In the genomic region with DNA sequence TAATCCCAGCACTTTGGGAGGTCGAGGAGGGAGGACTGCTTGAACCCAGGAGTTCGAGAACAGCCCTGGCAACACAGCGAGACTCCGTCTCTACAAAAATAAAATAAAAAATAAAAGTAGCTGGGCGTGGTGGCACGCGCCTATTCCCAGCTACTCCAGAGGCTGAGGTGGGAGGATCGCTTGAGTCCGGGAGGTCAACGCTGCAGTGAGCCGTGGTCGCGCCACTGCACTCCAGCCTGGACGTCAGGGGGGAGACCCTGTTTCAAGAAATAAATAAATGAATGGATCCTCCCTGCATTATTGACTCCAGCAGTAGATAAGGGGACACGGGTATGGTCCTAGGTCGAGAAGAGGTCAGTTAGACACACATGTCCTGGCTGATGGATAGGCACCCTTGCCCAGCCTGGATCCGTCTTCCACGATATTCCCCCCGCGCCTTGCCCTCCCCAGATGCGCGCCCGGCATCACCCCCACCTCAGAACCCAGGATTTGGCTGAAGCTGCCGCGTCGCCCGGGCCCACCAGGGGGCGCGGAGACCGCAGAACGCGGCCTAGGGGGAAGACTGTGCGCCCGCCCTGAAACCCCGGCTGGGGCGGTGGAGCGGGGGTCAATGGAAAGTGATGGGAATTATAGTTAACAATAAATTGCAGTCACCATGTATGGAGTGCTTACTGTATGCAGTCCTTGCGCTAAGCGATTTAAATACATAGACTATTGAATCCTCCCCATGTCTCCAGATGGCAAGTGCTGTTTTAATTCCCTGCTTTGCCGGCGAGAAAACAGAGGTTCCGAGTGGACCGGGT, we compare ENCODE assay signal across 1 cellular context.
TF ChIP-seq lines count a peak whose summit lies in the region.

No MANE protein-coding gene starts in this region.

TF ChIP-seq in HepG2, 621 proteins besides CTCF, POLR2A, EP300 and RAD21 (continued from another document and continues in another):
- TF ChIP-seq ZNF234 (CRISPR knock-in tag; conservative IDR thresholded peaks at IDR 0.05) (no peak), CBFB (CRISPR knock-in tag; IDR thresholded peaks at IDR 0.05) (peak; percentile 90), ZBTB7A (CRISPR knock-in tag; IDR thresholded peaks at IDR 0.05) (no peak), FOXC1 (CRISPR knock-in tag; IDR thresholded peaks at IDR 0.05; ENCODE audit: borderline replicate concordance) (no peak), POGK (CRISPR knock-in tag; conservative IDR thresholded peaks at IDR 0.05) (no peak), BCL6 (CRISPR knock-in tag; IDR thresholded peaks at IDR 0.05) (0 out of 2 replicates have a peak, but pooled peaks have one; percentile 25), SUZ12 (IDR thresholded peaks at IDR 0.05; ENCODE audit: low read depth, low read length) (no peak), NR2C2 (CRISPR knock-in tag; IDR thresholded peaks at IDR 0.05; ENCODE audit: borderline replicate concordance) (0 out of 2 replicates have a peak, but pooled peaks have one; percentile 18), KMT2A (CRISPR knock-in tag; IDR thresholded peaks at IDR 0.05) (0 out of 2 replicates have a peak, but pooled peaks have one; percentile 27), ZFYVE20 (CRISPR knock-in tag; IDR thresholded peaks at IDR 0.05; ENCODE audit: borderline replicate concordance, low read depth) (no peak), ATF4 (CRISPR knock-in tag; IDR thresholded peaks at IDR 0.05) (no peak), MXI1 (IDR thresholded peaks at IDR 0.05; ENCODE audit: borderline replicate concordance, low read depth, low read length) (peak; percentile 43; the same call in 1 of the 3 replicates), ZNF616 (CRISPR knock-in tag; IDR thresholded peaks at IDR 0.05; ENCODE audit: low read depth) (no peak), E2F5 (CRISPR knock-in tag; conservative IDR thresholded peaks at IDR 0.05) (no peak), ZNF513 (CRISPR knock-in tag; conservative IDR thresholded peaks at IDR 0.05) (no peak), ZNF879 (CRISPR knock-in tag; IDR thresholded peaks at IDR 0.05) (no peak), ZNF567 (CRISPR knock-in tag; IDR thresholded peaks at IDR 0.05; ENCODE audit: borderline replicate concordance) (no peak), SPEN (CRISPR knock-in tag; IDR thresholded peaks at IDR 0.05; ENCODE audit: low read depth) (no peak), ZNF792 (CRISPR knock-in tag; IDR thresholded peaks at IDR 0.05) (no peak), ZNF383 (CRISPR knock-in tag; IDR thresholded peaks at IDR 0.05; ENCODE audit: borderline replicate concordance) (no peak), THAP11 (CRISPR knock-in tag; IDR thresholded peaks at IDR 0.05) (peak; percentile 46; the same call in 1 of the 2 replicates), ZFP36L1 (CRISPR knock-in tag; IDR thresholded peaks at IDR 0.05) (no peak), ZNF569 (CRISPR knock-in tag; IDR thresholded peaks at IDR 0.05; ENCODE audit: borderline replicate concordance) (0 out of 2 replicates have a peak, but pooled peaks have one; percentile 51), KLF12 (CRISPR knock-in tag; IDR thresholded peaks at IDR 0.05; ENCODE audit: borderline replicate concordance) (no peak), ELK4 (CRISPR knock-in tag; IDR thresholded peaks at IDR 0.05; ENCODE audit: borderline replicate concordance) (no peak), PAF1 (CRISPR knock-in tag; IDR thresholded peaks at IDR 0.05) (no peak), ZNF841 (CRISPR knock-in tag; IDR thresholded peaks at IDR 0.05; ENCODE audit: borderline replicate concordance) (no peak), KAT8 (CRISPR knock-in tag; IDR thresholded peaks at IDR 0.05) (peak; percentile 29; the same call in 1 of the 2 replicates), ZBTB8A (CRISPR knock-in tag; IDR thresholded peaks at IDR 0.05; ENCODE audit: borderline replicate concordance, low read depth) (no peak), ZNF547 (CRISPR knock-in tag; IDR thresholded peaks at IDR 0.05) (no peak), TFDP1 (CRISPR knock-in tag; IDR thresholded peaks at IDR 0.05; ENCODE audit: borderline replicate concordance) (no peak), NCOA1 (CRISPR knock-in tag; IDR thresholded peaks at IDR 0.05) (no peak), SP4 (CRISPR knock-in tag; IDR thresholded peaks at IDR 0.05) (no peak), SMARCC2 (IDR thresholded peaks at IDR 0.05) (no peak), TCF12 (IDR thresholded peaks at IDR 0.05) (no peak), TCF12 (CRISPR knock-in tag; IDR thresholded peaks at IDR 0.05) (no peak)
- TF ChIP-seq, protein P1, sequence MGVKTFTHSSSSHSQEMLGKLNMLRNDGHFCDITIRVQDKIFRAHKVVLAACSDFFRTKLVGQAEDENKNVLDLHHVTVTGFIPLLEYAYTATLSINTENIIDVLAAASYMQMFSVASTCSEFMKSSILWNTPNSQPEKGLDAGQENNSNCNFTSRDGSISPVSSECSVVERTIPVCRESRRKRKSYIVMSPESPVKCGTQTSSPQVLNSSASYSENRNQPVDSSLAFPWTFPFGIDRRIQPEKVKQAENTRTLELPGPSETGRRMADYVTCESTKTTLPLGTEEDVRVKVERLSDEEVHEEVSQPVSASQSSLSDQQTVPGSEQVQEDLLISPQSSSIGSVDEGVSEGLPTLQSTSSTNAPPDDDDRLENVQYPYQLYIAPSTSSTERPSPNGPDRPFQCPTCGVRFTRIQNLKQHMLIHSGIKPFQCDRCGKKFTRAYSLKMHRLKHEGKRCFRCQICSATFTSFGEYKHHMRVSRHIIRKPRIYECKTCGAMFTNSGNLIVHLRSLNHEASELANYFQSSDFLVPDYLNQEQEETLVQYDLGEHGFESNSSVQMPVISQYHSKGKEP (CRISPR knock-in tag; IDR thresholded peaks at IDR 0.05) = no peak
- TF ChIP-seq, protein P2, sequence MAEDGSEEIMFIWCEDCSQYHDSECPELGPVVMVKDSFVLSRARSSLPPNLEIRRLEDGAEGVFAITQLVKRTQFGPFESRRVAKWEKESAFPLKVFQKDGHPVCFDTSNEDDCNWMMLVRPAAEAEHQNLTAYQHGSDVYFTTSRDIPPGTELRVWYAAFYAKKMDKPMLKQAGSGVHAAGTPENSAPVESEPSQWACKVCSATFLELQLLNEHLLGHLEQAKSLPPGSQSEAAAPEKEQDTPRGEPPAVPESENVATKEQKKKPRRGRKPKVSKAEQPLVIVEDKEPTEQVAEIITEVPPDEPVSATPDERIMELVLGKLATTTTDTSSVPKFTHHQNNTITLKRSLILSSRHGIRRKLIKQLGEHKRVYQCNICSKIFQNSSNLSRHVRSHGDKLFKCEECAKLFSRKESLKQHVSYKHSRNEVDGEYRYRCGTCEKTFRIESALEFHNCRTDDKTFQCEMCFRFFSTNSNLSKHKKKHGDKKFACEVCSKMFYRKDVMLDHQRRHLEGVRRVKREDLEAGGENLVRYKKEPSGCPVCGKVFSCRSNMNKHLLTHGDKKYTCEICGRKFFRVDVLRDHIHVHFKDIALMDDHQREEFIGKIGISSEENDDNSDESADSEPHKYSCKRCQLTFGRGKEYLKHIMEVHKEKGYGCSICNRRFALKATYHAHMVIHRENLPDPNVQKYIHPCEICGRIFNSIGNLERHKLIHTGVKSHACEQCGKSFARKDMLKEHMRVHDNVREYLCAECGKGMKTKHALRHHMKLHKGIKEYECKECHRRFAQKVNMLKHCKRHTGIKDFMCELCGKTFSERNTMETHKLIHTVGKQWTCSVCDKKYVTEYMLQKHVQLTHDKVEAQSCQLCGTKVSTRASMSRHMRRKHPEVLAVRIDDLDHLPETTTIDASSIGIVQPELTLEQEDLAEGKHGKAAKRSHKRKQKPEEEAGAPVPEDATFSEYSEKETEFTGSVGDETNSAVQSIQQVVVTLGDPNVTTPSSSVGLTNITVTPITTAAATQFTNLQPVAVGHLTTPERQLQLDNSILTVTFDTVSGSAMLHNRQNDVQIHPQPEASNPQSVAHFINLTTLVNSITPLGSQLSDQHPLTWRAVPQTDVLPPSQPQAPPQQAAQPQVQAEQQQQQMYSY (CRISPR knock-in tag; IDR thresholded peaks at IDR 0.05) = peak; percentile 77
- TF ChIP-seq, protein P3, sequence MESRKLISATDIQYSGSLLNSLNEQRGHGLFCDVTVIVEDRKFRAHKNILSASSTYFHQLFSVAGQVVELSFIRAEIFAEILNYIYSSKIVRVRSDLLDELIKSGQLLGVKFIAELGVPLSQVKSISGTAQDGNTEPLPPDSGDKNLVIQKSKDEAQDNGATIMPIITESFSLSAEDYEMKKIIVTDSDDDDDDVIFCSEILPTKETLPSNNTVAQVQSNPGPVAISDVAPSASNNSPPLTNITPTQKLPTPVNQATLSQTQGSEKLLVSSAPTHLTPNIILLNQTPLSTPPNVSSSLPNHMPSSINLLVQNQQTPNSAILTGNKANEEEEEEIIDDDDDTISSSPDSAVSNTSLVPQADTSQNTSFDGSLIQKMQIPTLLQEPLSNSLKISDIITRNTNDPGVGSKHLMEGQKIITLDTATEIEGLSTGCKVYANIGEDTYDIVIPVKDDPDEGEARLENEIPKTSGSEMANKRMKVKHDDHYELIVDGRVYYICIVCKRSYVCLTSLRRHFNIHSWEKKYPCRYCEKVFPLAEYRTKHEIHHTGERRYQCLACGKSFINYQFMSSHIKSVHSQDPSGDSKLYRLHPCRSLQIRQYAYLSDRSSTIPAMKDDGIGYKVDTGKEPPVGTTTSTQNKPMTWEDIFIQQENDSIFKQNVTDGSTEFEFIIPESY (CRISPR knock-in tag; IDR thresholded peaks at IDR 0.05) = 0 out of 2 replicates have a peak, but pooled peaks have one; percentile 20
- TF ChIP-seq, protein P4, sequence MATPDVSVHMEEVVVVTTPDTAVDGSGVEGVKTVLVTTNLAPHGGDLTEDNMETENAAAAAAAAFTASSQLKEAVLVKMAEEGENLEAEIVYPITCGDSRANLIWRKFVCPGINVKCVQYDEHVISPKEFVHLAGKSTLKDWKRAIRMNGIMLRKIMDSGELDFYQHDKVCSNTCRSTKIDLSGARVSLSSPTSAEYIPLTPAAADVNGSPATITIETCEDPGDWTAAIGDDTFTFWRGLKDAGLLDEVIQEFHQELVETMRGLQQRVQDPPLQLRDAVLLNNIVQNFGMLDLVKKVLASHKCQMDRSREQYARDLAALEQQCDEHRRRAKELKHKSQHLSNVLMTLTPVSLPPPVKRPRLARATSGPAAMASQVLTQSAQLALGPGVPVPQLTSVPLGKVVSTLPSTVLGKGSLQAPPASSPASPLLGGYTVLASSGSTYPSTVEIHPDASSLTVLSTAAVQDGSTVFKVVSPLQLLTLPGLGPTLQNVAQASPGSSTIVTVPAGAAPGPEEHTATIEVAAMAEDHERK (CRISPR knock-in tag; IDR thresholded peaks at IDR 0.05; ENCODE audit: low read depth) = no peak
